Comparison of ENCODE assay signal across 15 cellular contexts in the genomic region with DNA sequence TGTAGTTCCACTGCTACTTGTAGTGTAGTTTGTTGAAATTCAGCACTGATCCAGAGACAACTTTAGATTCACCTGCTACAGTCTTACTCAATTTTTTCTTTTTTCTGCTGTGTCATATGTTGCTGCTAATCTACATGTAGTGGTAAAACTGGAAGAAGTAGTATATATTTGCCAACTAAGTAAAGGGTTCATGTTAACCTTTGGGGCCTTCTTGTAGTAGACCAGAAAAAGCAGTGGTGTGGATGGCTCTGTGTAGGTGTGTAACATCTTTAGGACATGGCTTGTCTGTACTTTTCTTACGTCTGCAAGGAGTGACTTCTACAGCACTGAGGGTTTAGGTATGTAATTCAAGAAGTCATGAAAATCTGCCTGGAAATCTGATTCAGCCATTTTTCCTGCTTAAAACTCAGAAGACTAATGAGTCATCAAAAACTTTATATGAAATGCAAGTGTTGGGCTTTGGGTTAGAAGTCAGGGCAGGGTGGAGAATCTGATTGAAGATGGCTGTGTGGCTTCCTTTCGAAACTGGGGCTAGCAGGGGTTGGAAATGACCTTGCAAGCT. TPM values are rescaled to one million over a fixed set of nuclear protein-coding genes. Genes with fewer than 3 reads are reported as not detected.
DNase-seq lines count a peak whose midpoint lies in the region; ATAC-seq, FAIRE-seq and TF ChIP-seq lines count a peak whose summit lies in the region.
"Had no signal": no experiment of that assay in that cellular context is flagged by ENCODE, and none has a peak within 500 bp of the region (broad histone marks: within the 10 kb centered on the region; RNA-seq: fewer than 3 reads in every experiment).

No MANE protein-coding gene starts in this region.

- H3K9me3 ChIP-seq in keratinocyte (ENCODE audit: control insufficient read depth, low read depth, low read length): no peaks in the 10 kb centered on the region
- H3K9me3 ChIP-seq: vagina had no signal

- intact Hi-C loops in activated CD4-positive, alpha-beta T cell treated with anti-CD3 and anti-CD28 coated beads for 36 hours (cut with DNase I, micrococcal nuclease): no loop called here

- H4K20me1 ChIP-seq in KMS-11 (ENCODE audit: insufficient read depth): no peaks in the 10 kb centered on the region
- no peaks in the 10 kb centered on the region for H4K20me1 ChIP-seq in keratinocyte (ENCODE audit: control insufficient read depth, extremely low read depth, insufficient read depth, low read length)

- DNase-seq in bronchial epithelial cell (ENCODE audit: low read depth) (peak; percentile 79), keratinocyte (ENCODE audit: low read depth, low spot score) (no peak), NCI-H2107 treated with DMSO at 0.1 percent for 48 hours (lab: John Stamatoyannopoulos, UW; ENCODE audit: unreplicated experiment) (no peak), NCI-H524 (lab: John Stamatoyannopoulos, UW) (no peak), COR-L47 (lab: John Stamatoyannopoulos, UW) (no peak)
- DNase-seq in activated CD4-positive, alpha-beta T cell treated with anti-CD3 and anti-CD28 coated beads for 36 hours: no peak
- DNase-seq: activated CD8-positive, alpha-beta T cell treated with anti-CD3 and anti-CD28 coated beads, Interleukin-2, amount 10 ng/mL, durations not matched to agents 7 days and 5 days; GOT3; NCI-H1092 had no signal

- peak overlapping the region; percentile 41; the same call in 1 of the 2 replicates for H3K4me3 ChIP-seq in ACC112 (ENCODE audit: low read depth, low read length)
- no peak overlapping the region for H3K4me3 ChIP-seq in KMS-11 (IDR thresholded peaks at IDR 0.05; ENCODE audit: insufficient read depth, low read depth, low read length)
- H3K4me3 ChIP-seq in bronchial epithelial cell (ENCODE audit: low read depth, low read length): no peak overlapping the region
- no peak overlapping the region for H3K4me3 ChIP-seq in keratinocyte (ENCODE audit: control insufficient read depth in 2 of 3, extremely low read depth in 1 of 3, insufficient read depth in 2 of 3, low read depth in 1 of 3, low read length in 3 of 3)
- H3K4me3 ChIP-seq: GM12878, vagina had no signal

- POLR2A ChIA-PET in activated CD4-positive, alpha-beta T cell treated with anti-CD3 and anti-CD28 coated beads for 36 hours (lab: Charles Lee): no interaction called here

- H3K9me1 ChIP-seq in keratinocyte (ENCODE audit: control insufficient read depth, extremely low read depth, insufficient read depth, low read length): peaks cover 2% of the 10 kb centered on the region

- H3K27me3 ChIP-seq in ACC112 (ENCODE audit: insufficient read depth, low read length) (no peaks in the 10 kb centered on the region), KMS-11 (ENCODE audit: insufficient read depth, low read depth) (no peaks in the 10 kb centered on the region), bronchial epithelial cell (ENCODE audit: control insufficient read depth, insufficient read depth, low read length) (no peaks in the 10 kb centered on the region), keratinocyte (ENCODE audit: control insufficient read depth, extremely low read depth, insufficient read depth, low read length) (no peaks in the 10 kb centered on the region)
- H3K27me3 ChIP-seq: vagina had no signal

- H3K4me3 Mint-ChIP-seq in activated CD4-positive, alpha-beta T cell treated with anti-CD3 and anti-CD28 coated beads for 36 hours: no peak overlapping the region
- H3K4me3 Mint-ChIP-seq: activated CD8-positive, alpha-beta T cell treated with anti-CD3 and anti-CD28 coated beads, Interleukin-2, amount 10 ng/mL, durations not matched to agents 7 days and 5 days had no signal

- no peaks in the 10 kb centered on the region for H3K9me3 Mint-ChIP-seq in activated CD4-positive, alpha-beta T cell treated with anti-CD3 and anti-CD28 coated beads for 36 hours (ENCODE audit: low read depth)

- H3K36me3 ChIP-seq in ACC112 (ENCODE audit: insufficient read depth, low read length) (0 out of 2 replicates have a peak, but pooled peaks cover under 1% of the 10 kb centered on the region), KMS-11 (ENCODE audit: insufficient read depth) (no peaks in the 10 kb centered on the region), bronchial epithelial cell (ENCODE audit: control insufficient read depth, insufficient read depth, low read length) (no peaks in the 10 kb centered on the region), keratinocyte (ENCODE audit: control insufficient read depth in 2 of 2, extremely low read depth in 1 of 2, insufficient read depth in 2 of 2, low read length in 2 of 2) (no peaks in the 10 kb centered on the region)
- H3K36me3 ChIP-seq: vagina had no signal

- peak overlapping the region; percentile 31; the same call in 1 of the 2 replicates for H3K9ac ChIP-seq in KMS-11
- no peak overlapping the region for H3K9ac ChIP-seq in keratinocyte (ENCODE audit: control insufficient read depth, extremely low read depth, insufficient read depth, low read length)

- peaks cover 13% of the 10 kb centered on the region for H3K4me1 Mint-ChIP-seq in activated CD4-positive, alpha-beta T cell treated with anti-CD3 and anti-CD28 coated beads for 36 hours

- dilution Hi-C loops in keratinocyte (cut with MboI; ENCODE audit: extremely low pct_ligation_motif_present, low sequenced_read_pairs): no loop called here

- H3K27ac Mint-ChIP-seq in activated CD4-positive, alpha-beta T cell treated with anti-CD3 and anti-CD28 coated beads for 36 hours: no peak overlapping the region
- H3K27ac Mint-ChIP-seq: activated CD8-positive, alpha-beta T cell treated with anti-CD3 and anti-CD28 coated beads, Interleukin-2, amount 10 ng/mL, durations not matched to agents 7 days and 5 days had no signal

- H3K36me3 Mint-ChIP-seq in activated CD4-positive, alpha-beta T cell treated with anti-CD3 and anti-CD28 coated beads for 36 hours (ENCODE audit: low read depth): no peaks in the 10 kb centered on the region

- H3K4me1 ChIP-seq in ACC112 (ENCODE audit: control insufficient read depth, insufficient read depth, low read length, unreplicated experiment): peaks cover 71% of the 10 kb centered on the region
- peaks cover 83% of the 10 kb centered on the region for H3K4me1 ChIP-seq in KMS-11 (ENCODE audit: low read depth, poor library complexity, severe bottlenecking)
- H3K4me1 ChIP-seq in keratinocyte (ENCODE audit: control insufficient read depth, extremely low read depth, insufficient read depth, low read length): peaks cover 30% of the 10 kb centered on the region
- H3K4me1 ChIP-seq: vagina had no signal

- FAIRE-seq in bronchial epithelial cell (lab: Jason Lieb, UNC) (no peak), keratinocyte (lab: Jason Lieb, UNC) (peak; percentile 75)
- FAIRE-seq: GM12878 had no signal

- H2AFZ ChIP-seq in ACC112 (ENCODE audit: low read length, unreplicated experiment): peak overlapping the region; percentile 66
- H2AFZ ChIP-seq in KMS-11 (ENCODE audit: low read depth): no peak overlapping the region; the same call in 1 of the 2 replicates
- peak overlapping the region; percentile 41 for H2AFZ ChIP-seq in keratinocyte (ENCODE audit: control insufficient read depth, low read length)

- ATAC-seq in activated CD4-positive, alpha-beta T cell treated with anti-CD3 and anti-CD28 coated beads for 36 hours: no peak
- ATAC-seq: activated CD8-positive, alpha-beta T cell treated with anti-CD3 and anti-CD28 coated beads, Interleukin-2, amount 10 ng/mL, durations not matched to agents 7 days and 5 days; GM12878; Right ventricle myocardium inferior had no signal

- peaks cover 8% of the 10 kb centered on the region for H3K27me3 Mint-ChIP-seq in activated CD4-positive, alpha-beta T cell treated with anti-CD3 and anti-CD28 coated beads for 36 hours

- H3K79me2 ChIP-seq in ACC112 (ENCODE audit: control insufficient read depth, insufficient read depth, low read length, unreplicated experiment) (peaks cover 62% of the 10 kb centered on the region), KMS-11 (ENCODE audit: insufficient read depth, low read depth) (peaks cover 71% of the 10 kb centered on the region), keratinocyte (ENCODE audit: control insufficient read depth, insufficient read depth, low read length) (peaks cover 21% of the 10 kb centered on the region)

- TF ChIP-seq CTCF in KMS-11 (conservative IDR thresholded peaks at IDR 0.05; ENCODE audit: low read depth, low read length): no peak
- TF ChIP-seq CTCF in bronchial epithelial cell (IDR thresholded peaks at IDR 0.05; ENCODE audit: insufficient read depth, low read length, severe bottlenecking): no peak
- TF ChIP-seq CTCF in keratinocyte (optimal IDR thresholded peaks at IDR 0.05 in 1 of 3, IDR thresholded peaks at IDR 0.05 in 1 of 3, conservative IDR thresholded peaks at IDR 0.05 in 1 of 3; ENCODE audit: extremely low read depth in 1 of 3, insufficient read depth in 2 of 3, low read length in 3 of 3): no peak

- H3K27ac ChIP-seq in ACC112 (ENCODE audit: low read depth, low read length): peak overlapping the region; percentile 82
- peak overlapping the region; percentile 76 for H3K27ac ChIP-seq in KMS-11
- no peak overlapping the region for H3K27ac ChIP-seq in keratinocyte (ENCODE audit: control insufficient read depth, insufficient read depth, low read length)
- H3K27ac ChIP-seq: vagina had no signal

- H3K4me2 ChIP-seq in KMS-11 (peak overlapping the region; percentile 61), keratinocyte (ENCODE audit: control insufficient read depth, extremely low read depth, insufficient read depth, low read depth, low read length) (no peak overlapping the region)

- CTCF ChIA-PET in activated CD4-positive, alpha-beta T cell treated with anti-CD3 and anti-CD28 coated beads for 36 hours (lab: Charles Lee): interaction anchor here (1.1 kb wide), 1 partner anchor 9 kb away, joined by 3 read pairs; no protein-coding TSS in a partner anchor

RNA-seq across cellular contexts. Expression of gene PTPRM, which starts 8.4 kb away (rescaled TPM):
- total RNA-seq in bronchial epithelial cell: 42.1 and 76.3 TPM in 2 replicates
- 42.3 to 90.7 TPM (median 54.5 TPM) in 3 replicates for polyA plus RNA-seq in keratinocyte
- 29.5 TPM for polyA plus RNA-seq in keratinocyte (2011; ENCODE audit: low read depth)
- polyA plus RNA-seq in keratinocyte (2011; cell fraction: cytosol; rRNA removed): 23.8 and 32.1 TPM in 2 replicates
- 287 and 313 TPM in 2 replicates for polyA plus RNA-seq in keratinocyte (2011; cell fraction: nucleus; rRNA removed)
- 16.3 and 29.1 TPM in 2 replicates for polyA plus RNA-seq in keratinocyte (2012; ENCODE audit: low replicate concordance)
- polyA minus RNA-seq in keratinocyte: 21.8 to 86.0 TPM (median 76.7 TPM) in 3 replicates
- 22.8 TPM for polyA minus RNA-seq in keratinocyte (2011; cell fraction: cytosol; rRNA and poly(A)+ RNA removed)
- 113 and 244 TPM in 2 replicates for polyA minus RNA-seq in keratinocyte (2011; cell fraction: nucleus; rRNA and poly(A)+ RNA removed)
- total RNA-seq in activated CD4-positive, alpha-beta T cell treated with anti-CD3 and anti-CD28 coated beads for 36 hours: 10 to 100 TPM in 1 of 2 experiments, 1 to 10 TPM in 1; 6.5 to 14.0 TPM
- total RNA-seq: A673 had no signal
